8 cellular contexts compared by ENCODE assay signal in the genomic region with DNA sequence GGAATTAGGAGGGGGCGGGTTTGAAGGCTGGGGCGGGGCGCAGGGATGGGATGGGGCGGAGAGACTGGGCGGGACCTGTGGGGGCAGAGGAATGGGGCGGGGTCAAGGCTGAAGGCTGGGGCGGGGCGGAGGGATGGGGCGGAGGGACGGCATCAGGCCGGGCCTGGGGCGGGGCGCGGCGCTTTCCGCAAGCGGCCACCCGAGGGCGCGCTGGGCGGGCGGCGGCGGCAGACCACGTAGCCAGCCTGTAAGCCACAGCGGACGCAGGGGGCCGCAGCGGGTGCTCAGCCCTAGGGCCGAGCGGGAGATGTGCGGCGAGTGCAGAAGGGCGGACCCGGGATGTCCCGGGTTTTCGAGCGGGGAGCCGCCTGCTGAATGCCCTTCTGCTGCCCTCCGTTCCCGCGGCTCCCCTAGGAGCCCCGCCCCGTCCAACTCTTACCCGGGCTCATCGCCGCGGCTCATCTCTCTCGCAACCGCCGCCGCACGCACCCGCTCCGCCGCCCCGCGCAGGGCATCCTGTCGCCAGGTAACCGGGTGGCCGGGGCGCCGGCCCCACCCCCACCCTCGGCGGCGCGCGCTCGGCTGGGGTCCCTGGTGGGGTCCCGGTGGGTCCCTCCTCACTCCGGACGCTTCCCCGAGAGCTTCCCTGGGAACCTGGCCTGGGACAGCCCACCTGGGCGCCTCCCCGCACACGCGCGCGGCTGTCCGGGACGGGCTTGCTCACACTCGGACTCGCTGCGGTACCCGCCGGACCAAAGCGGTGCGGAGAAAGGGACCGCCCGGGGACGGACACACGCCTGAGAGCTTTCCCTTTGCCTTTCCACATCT. TPM values are rescaled to one million over a fixed set of nuclear protein-coding genes. Genes with fewer than 3 reads are reported as not detected.
A peak's percentile ranks its signal among the peaks of the same experiment; 100 is the strongest.
DNase-seq lines count a peak whose midpoint lies in the region; ATAC-seq and FAIRE-seq lines count a peak whose summit lies in the region.

A gene (minus strand): TSS at position 499 of the 828 bp plus-strand sequence. CDS start 50 bp downstream, at position 449.

- H4K20me1 ChIP-seq in BLaER1 treated with 17β-estradiol and CSF1 and Interleukin-3, amounts not matched to agents 10 nM and 100 nM = no peaks in the 10 kb centered on the region

- H3K36me3 Mint-ChIP-seq in activated CD8-positive, alpha-beta T cell treated with anti-CD3 and anti-CD28 coated beads, Interleukin-2, amount 10 ng/mL, durations not matched to agents 7 days and 5 days (ENCODE audit: low read depth) = no peaks in the 10 kb centered on the region
- H3K36me3 Mint-ChIP-seq in memory B cell = no peaks in the 10 kb centered on the region

- H3K27me3 Mint-ChIP-seq in activated CD8-positive, alpha-beta T cell treated with anti-CD3 and anti-CD28 coated beads, Interleukin-2, amount 10 ng/mL, durations not matched to agents 7 days and 5 days (ENCODE audit: low read depth) = peaks cover 37% of the 10 kb centered on the region
- H3K27me3 Mint-ChIP-seq in memory B cell = no peaks in the 10 kb centered on the region

- peaks cover 8% of the 10 kb centered on the region for H3K4me1 Mint-ChIP-seq in activated CD8-positive, alpha-beta T cell treated with anti-CD3 and anti-CD28 coated beads, Interleukin-2, amount 10 ng/mL, durations not matched to agents 7 days and 5 days (ENCODE audit: low read depth)
- H3K4me1 Mint-ChIP-seq in memory B cell = peaks cover 14% of the 10 kb centered on the region

- H3K36me3 ChIP-seq in BLaER1 treated with 17β-estradiol and CSF1 and Interleukin-3, amounts not matched to agents 10 nM and 100 nM = no peaks in the 10 kb centered on the region

- POLR2A ChIA-PET in activated CD8-positive, alpha-beta T cell treated with anti-CD3 and anti-CD28 coated beads, Interleukin-2, amount 10 ng/mL, durations not matched to agents 7 days and 5 days (lab: Charles Lee) = no interaction called here

- H3K9ac ChIP-seq in BLaER1 treated with 17β-estradiol and CSF1 and Interleukin-3, amounts not matched to agents 10 nM and 100 nM = peak within 1 kb of the TSS; percentile 72 to 86 (median 82)

- peak within 1 kb of the TSS; percentile 36 for H3K27ac Mint-ChIP-seq in activated CD8-positive, alpha-beta T cell treated with anti-CD3 and anti-CD28 coated beads, Interleukin-2, amount 10 ng/mL, durations not matched to agents 7 days and 5 days
- H3K27ac Mint-ChIP-seq in memory B cell = peak within 1 kb of the TSS; percentile 93

- no peaks in the 10 kb centered on the region for H3K9me3 Mint-ChIP-seq in activated CD8-positive, alpha-beta T cell treated with anti-CD3 and anti-CD28 coated beads, Interleukin-2, amount 10 ng/mL, durations not matched to agents 7 days and 5 days (ENCODE audit: insufficient read depth)
- H3K9me3 Mint-ChIP-seq in memory B cell = no peaks in the 10 kb centered on the region

- peak within 1 kb of the TSS; percentile 73 for H3K4me3 Mint-ChIP-seq in activated CD8-positive, alpha-beta T cell treated with anti-CD3 and anti-CD28 coated beads, Interleukin-2, amount 10 ng/mL, durations not matched to agents 7 days and 5 days
- H3K4me3 Mint-ChIP-seq in memory B cell = peak within 1 kb of the TSS; percentile 93

- H3K27ac ChIP-seq in BLaER1 treated with 17β-estradiol and CSF1 and Interleukin-3, amounts not matched to agents 10 nM and 100 nM = peak within 1 kb of the TSS; percentile 27 to 83 (median 71); a peak in 21 of 22 replicates

- peaks cover 0 to 16% (median 10%) of the 10 kb centered on the region in 11 experiments; a peak in 16 of 22 replicates for H3K27me3 ChIP-seq in BLaER1 treated with 17β-estradiol and CSF1 and Interleukin-3, amounts not matched to agents 10 nM and 100 nM

- CTCF ChIA-PET in activated CD8-positive, alpha-beta T cell treated with anti-CD3 and anti-CD28 coated beads, Interleukin-2, amount 10 ng/mL, durations not matched to agents 7 days and 5 days (lab: Charles Lee) = interaction anchor here (1.0 to 2.3 kb wide), 2 partner anchors 127 to 139 kb away, joined by 3 to 8 read pairs; no protein-coding TSS in a partner anchor

- DNase-seq in GM19239 (ENCODE audit: insufficient read length, low spot score) = peak; percentile 87
- peak; percentile 61 for DNase-seq in NCI-H526 treated with DMSO at 0.1 percent for 48 hours (lab: John Stamatoyannopoulos, UW)
- peak; percentile 91 for DNase-seq in activated CD8-positive, alpha-beta T cell treated with anti-CD3 and anti-CD28 coated beads, Interleukin-2, amount 10 ng/mL, durations not matched to agents 7 days and 5 days
- DNase-seq in effector CD4-positive, alpha-beta T cell = peak; percentile 83
- DNase-seq in memory B cell (ENCODE audit: low spot score in 2 of 2) = peak; percentile 89 to 95
- peak; percentile 84 to 99 (median 92) for DNase-seq in stimulated activated CD4-positive, alpha-beta T cell treated with anti-CD3 and anti-CD28 coated beads, TNF-alpha, amount 100 ng/mL, for 48 hours (ENCODE audit: low read depth in 3 of 3)

- H3K4me2 ChIP-seq in BLaER1 treated with 17β-estradiol and CSF1 and Interleukin-3, amounts not matched to agents 10 nM and 100 nM = peak within 1 kb of the TSS; percentile 97 to 100 (median 99)

- peaks cover 4 to 20% (median 13%) of the 10 kb centered on the region in 10 experiments; a peak in 16 of 20 replicates for H3K4me1 ChIP-seq in BLaER1 treated with 17β-estradiol and CSF1 and Interleukin-3, amounts not matched to agents 10 nM and 100 nM

- ATAC-seq in HG03439 (IDR thresholded peaks at IDR 0.05; ENCODE audit: unreplicated experiment) = peak; percentile 93
- ATAC-seq in activated CD8-positive, alpha-beta T cell treated with anti-CD3 and anti-CD28 coated beads, Interleukin-2, amount 10 ng/mL, durations not matched to agents 7 days and 5 days = peak; percentile 91
- peak; percentile 74 for ATAC-seq in memory B cell (ENCODE audit: low read depth)

- H3K9me3 ChIP-seq in BLaER1 treated with 17β-estradiol and CSF1 and Interleukin-3, amounts not matched to agents 10 nM and 100 nM (replicated peaks in 1 of 11) = peaks cover 0 to 6% (median 0%) of the 10 kb centered on the region in 11 experiments; a peak in 1 of 22 replicates

- peak; percentile 97 for FAIRE-seq in GM19239 (lab: Jason Lieb, UNC)

- H3K4me3 ChIP-seq in BLaER1 treated with 17β-estradiol and CSF1 and Interleukin-3, amounts not matched to agents 10 nM and 100 nM = peak within 1 kb of the TSS; percentile 70 to 96 (median 82)

RNA-seq across cellular contexts. Expression of the gene that starts here (rescaled TPM):
- not detected for total RNA-seq in activated CD8-positive, alpha-beta T cell treated with anti-CD3 and anti-CD28 coated beads, Interleukin-2, amount 10 ng/mL, durations not matched to agents 7 days and 5 days

Comparison
In these comparisons a context has a peak if more than half of its experiments do, and no peak if none do; other contexts are left out.
1. Peak in every context shown above with its lines: DNase-seq, ATAC-seq, H3K4me3 ChIP-seq and H3K27ac ChIP-seq.
2. Peak in DNase-seq and ATAC-seq in activated CD8-positive, alpha-beta T cell treated with anti-CD3 and anti-CD28 coated beads, Interleukin-2, amount 10 ng/mL, durations not matched to agents 7 days and 5 days; RNA of the gene not detected or under 1 TPM.